ENCODE assay signal across 8 cellular contexts in the genomic region with DNA sequence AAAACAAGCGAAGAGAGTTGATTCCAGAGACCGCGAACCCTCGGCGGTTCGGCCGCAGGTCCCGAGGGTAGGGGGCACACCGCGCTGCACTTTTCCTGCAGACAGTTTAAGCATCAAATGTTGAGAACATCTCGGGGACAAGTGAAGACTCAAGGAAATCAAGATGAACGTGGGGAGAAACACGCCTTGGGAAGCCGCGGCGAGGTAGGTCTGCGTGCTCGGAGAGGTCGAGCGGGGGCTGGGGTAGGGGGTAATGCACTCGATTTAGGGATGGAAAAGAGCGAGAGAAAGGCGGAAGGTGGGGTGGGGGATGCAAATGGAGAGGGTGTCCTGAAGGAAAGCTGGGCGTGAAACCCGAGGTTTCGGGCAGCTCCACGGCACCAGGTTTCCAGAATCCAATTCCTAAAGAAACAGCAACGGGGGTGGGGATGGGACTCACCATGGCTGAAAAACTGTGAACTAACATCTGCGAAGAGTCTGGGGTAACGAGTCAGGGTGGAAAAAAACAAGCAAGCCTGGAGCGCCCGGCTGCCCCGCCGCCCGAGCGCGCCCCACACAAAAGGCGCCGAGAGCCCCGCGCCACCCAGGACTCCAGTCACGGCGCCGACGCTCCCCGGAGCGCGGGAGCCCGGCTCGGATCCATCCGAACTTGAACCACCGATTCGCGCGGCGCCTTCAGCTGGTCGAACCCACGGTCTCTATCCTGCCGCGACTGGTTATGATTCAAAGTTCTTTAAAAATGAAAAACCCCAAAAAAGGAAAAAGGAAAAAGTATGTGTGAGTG. TPM values are rescaled to one million over a fixed set of nuclear protein-coding genes. Genes with fewer than 3 reads are reported as not detected.
DNase-seq lines count a peak whose midpoint lies in the region; ATAC-seq and TF ChIP-seq lines count a peak whose summit lies in the region.

No MANE protein-coding gene starts in this region.

- peaks cover 8% of the 10 kb centered on the region; the same call in 1 of the 2 replicates for H3K4me1 ChIP-seq in iPS DF 6.9 (ENCODE audit: control insufficient read depth, insufficient read depth, low read length)

- no peak for ATAC-seq in activated CD4-positive, alpha-beta T cell treated with anti-CD3 and anti-CD28 coated beads for 36 hours
- ATAC-seq in WTC11 = no peak
- ATAC-seq in stimulated activated memory B cell treated with anti-CD40 and anti-IgM and Interleukin-4, amounts not matched to agents 10 μg/mL and 1 μg/mL and 100 μg/mL, for 72 hours = no peak
- no peak for ATAC-seq in GM21825 (IDR thresholded peaks at IDR 0.05; ENCODE audit: unreplicated experiment)

- WGBS in iPS DF 6.9 (ENCODE audit: insufficient coverage, insufficient read length) = no CpG with 5 or more reads among the region's 60 CpGs

- peaks cover 71% of the 10 kb centered on the region for H3K27me3 ChIP-seq in iPS DF 6.9 (ENCODE audit: control insufficient read depth, insufficient read depth, low read length)

- H3K4me1 Mint-ChIP-seq in activated CD4-positive, alpha-beta T cell treated with anti-CD3 and anti-CD28 coated beads for 36 hours = peaks cover 34% of the 10 kb centered on the region
- peaks cover 85% of the 10 kb centered on the region for H3K4me1 Mint-ChIP-seq in WTC11
- H3K4me1 Mint-ChIP-seq in stimulated activated memory B cell treated with anti-CD40 and anti-IgM and Interleukin-4, amounts not matched to agents 10 μg/mL and 1 μg/mL and 100 μg/mL, for 72 hours = peaks cover 28% of the 10 kb centered on the region

- peak overlapping the region; percentile 80 for H3K4me3 Mint-ChIP-seq in activated CD4-positive, alpha-beta T cell treated with anti-CD3 and anti-CD28 coated beads for 36 hours
- peak overlapping the region; percentile 85 for H3K4me3 Mint-ChIP-seq in WTC11
- peak overlapping the region; percentile 93 for H3K4me3 Mint-ChIP-seq in stimulated activated memory B cell treated with anti-CD40 and anti-IgM and Interleukin-4, amounts not matched to agents 10 μg/mL and 1 μg/mL and 100 μg/mL, for 72 hours

- POLR2A ChIA-PET in activated CD4-positive, alpha-beta T cell treated with anti-CD3 and anti-CD28 coated beads for 36 hours (lab: Charles Lee) = no interaction called here
- POLR2A ChIA-PET in WTC11 (lab: Charles Lee) = interaction anchor here (0.7 kb wide), 1 partner anchor 20 kb away, joined by 3 read pairs; no protein-coding TSS in a partner anchor

- peaks cover 21% of the 10 kb centered on the region for H3K36me3 Mint-ChIP-seq in activated CD4-positive, alpha-beta T cell treated with anti-CD3 and anti-CD28 coated beads for 36 hours (ENCODE audit: low read depth)
- no peaks in the 10 kb centered on the region for H3K36me3 Mint-ChIP-seq in WTC11
- peaks cover 23% of the 10 kb centered on the region for H3K36me3 Mint-ChIP-seq in stimulated activated memory B cell treated with anti-CD40 and anti-IgM and Interleukin-4, amounts not matched to agents 10 μg/mL and 1 μg/mL and 100 μg/mL, for 72 hours

- CTCF ChIA-PET in activated CD4-positive, alpha-beta T cell treated with anti-CD3 and anti-CD28 coated beads for 36 hours (lab: Charles Lee) = no interaction called here
- CTCF ChIA-PET in WTC11 (lab: Charles Lee) = interaction anchor here (5.8 kb wide), 1 partner anchor 12 kb away, joined by 54 read pairs; no protein-coding TSS in a partner anchor

- H3K9me3 Mint-ChIP-seq in activated CD4-positive, alpha-beta T cell treated with anti-CD3 and anti-CD28 coated beads for 36 hours (ENCODE audit: low read depth) = peaks cover 13% of the 10 kb centered on the region
- no peaks in the 10 kb centered on the region for H3K9me3 Mint-ChIP-seq in WTC11
- H3K9me3 Mint-ChIP-seq in stimulated activated memory B cell treated with anti-CD40 and anti-IgM and Interleukin-4, amounts not matched to agents 10 μg/mL and 1 μg/mL and 100 μg/mL, for 72 hours = peaks cover 15% of the 10 kb centered on the region

- DNase-seq in activated CD4-positive, alpha-beta T cell treated with anti-CD3 and anti-CD28 coated beads for 36 hours = no peak
- no peak for DNase-seq in activated CD4-positive, alpha-beta T cell treated with anti-CD3 and anti-CD28 coated beads for 1 hour
- DNase-seq in WTC11 (ENCODE audit: low spot score) (peak; percentile 56), iPS DF 6.9 (ENCODE audit: low read depth, low spot score) (no peak), COR-L47 (lab: John Stamatoyannopoulos, UW) (no peak)
- no peak for DNase-seq in central memory CD4-positive, alpha-beta T cell

- intact Hi-C loops in activated CD4-positive, alpha-beta T cell treated with anti-CD3 and anti-CD28 coated beads for 36 hours (cut with DNase I, micrococcal nuclease) = loop anchor here in 1 of 2 experiments (5.0 to 10.0 kb wide), 2 partner anchors 476 to 1603 kb away; partner anchors contain the start of genes HIVEP1 and SYCP2L

- H3K27ac Mint-ChIP-seq in activated CD4-positive, alpha-beta T cell treated with anti-CD3 and anti-CD28 coated beads for 36 hours = peak overlapping the region; percentile 40
- H3K27ac Mint-ChIP-seq in WTC11 = no peak overlapping the region
- peak overlapping the region; percentile 80 for H3K27ac Mint-ChIP-seq in stimulated activated memory B cell treated with anti-CD40 and anti-IgM and Interleukin-4, amounts not matched to agents 10 μg/mL and 1 μg/mL and 100 μg/mL, for 72 hours

- peak overlapping the region; percentile 10; the same call in 1 of the 2 replicates for H3K4me3 ChIP-seq in iPS DF 6.9 (ENCODE audit: low read length)

- no peaks in the 10 kb centered on the region for H3K9me3 ChIP-seq in iPS DF 6.9 (ENCODE audit: control insufficient read depth, insufficient read depth, low read length)

- H3K36me3 ChIP-seq in iPS DF 6.9 (ENCODE audit: control insufficient read depth, insufficient read depth, low read length) = no peaks in the 10 kb centered on the region; the same call in 1 of the 2 replicates

- no peak for TF ChIP-seq CTCF in WTC11 (IDR thresholded peaks at IDR 0.05)

- H3K27me3 Mint-ChIP-seq in activated CD4-positive, alpha-beta T cell treated with anti-CD3 and anti-CD28 coated beads for 36 hours = peaks cover 85% of the 10 kb centered on the region
- peaks cover 95% of the 10 kb centered on the region for H3K27me3 Mint-ChIP-seq in WTC11 (ENCODE audit: low read depth)
- peaks cover 87% of the 10 kb centered on the region for H3K27me3 Mint-ChIP-seq in stimulated activated memory B cell treated with anti-CD40 and anti-IgM and Interleukin-4, amounts not matched to agents 10 μg/mL and 1 μg/mL and 100 μg/mL, for 72 hours

- H3K27ac ChIP-seq in iPS DF 6.9 (ENCODE audit: low read length) = no peak overlapping the region

TF ChIP-seq in WTC11, 78 proteins besides CTCF, POLR2A, EP300 and RAD21 (continues in another document):
- no peak for TF ChIP-seq ATF2 (CRISPR knock-in tag; IDR thresholded peaks at IDR 0.05; ENCODE audit: borderline replicate concordance, low read depth)
- TF ChIP-seq CREM (CRISPR knock-in tag; IDR thresholded peaks at IDR 0.05) = no peak
- TF ChIP-seq ZNF423 (CRISPR knock-in tag; IDR thresholded peaks at IDR 0.05) = no peak
- TF ChIP-seq, protein P1, sequence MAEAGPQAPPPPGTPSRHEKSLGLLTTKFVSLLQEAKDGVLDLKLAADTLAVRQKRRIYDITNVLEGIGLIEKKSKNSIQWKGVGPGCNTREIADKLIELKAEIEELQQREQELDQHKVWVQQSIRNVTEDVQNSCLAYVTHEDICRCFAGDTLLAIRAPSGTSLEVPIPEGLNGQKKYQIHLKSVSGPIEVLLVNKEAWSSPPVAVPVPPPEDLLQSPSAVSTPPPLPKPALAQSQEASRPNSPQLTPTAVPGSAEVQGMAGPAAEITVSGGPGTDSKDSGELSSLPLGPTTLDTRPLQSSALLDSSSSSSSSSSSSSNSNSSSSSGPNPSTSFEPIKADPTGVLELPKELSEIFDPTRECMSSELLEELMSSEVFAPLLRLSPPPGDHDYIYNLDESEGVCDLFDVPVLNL (CRISPR knock-in tag; IDR thresholded peaks at IDR 0.05; ENCODE audit: borderline replicate concordance, low read depth) = no peak
- TF ChIP-seq ATF1 (CRISPR knock-in tag; IDR thresholded peaks at IDR 0.05) = no peak
- no peak for TF ChIP-seq ZNF396 (CRISPR knock-in tag; IDR thresholded peaks at IDR 0.05; ENCODE audit: borderline replicate concordance)
- TF ChIP-seq, protein P2, sequence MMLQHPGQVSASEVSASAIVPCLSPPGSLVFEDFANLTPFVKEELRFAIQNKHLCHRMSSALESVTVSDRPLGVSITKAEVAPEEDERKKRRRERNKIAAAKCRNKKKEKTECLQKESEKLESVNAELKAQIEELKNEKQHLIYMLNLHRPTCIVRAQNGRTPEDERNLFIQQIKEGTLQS (CRISPR knock-in tag; conservative IDR thresholded peaks at IDR 0.05) = no peak
- TF ChIP-seq ZNF219 (CRISPR knock-in tag; IDR thresholded peaks at IDR 0.05; ENCODE audit: borderline replicate concordance) = no peak
- no peak for TF ChIP-seq MXD4 (CRISPR knock-in tag; IDR thresholded peaks at IDR 0.05; ENCODE audit: borderline replicate concordance)
- TF ChIP-seq E2F5 (CRISPR knock-in tag; IDR thresholded peaks at IDR 0.05) = no peak

RNA-seq across cellular contexts. Expression of gene TFAP2A, which starts 3.6 kb away (rescaled TPM):
- under 1 TPM; 0.23 to 0.26 TPM for total RNA-seq in activated CD4-positive, alpha-beta T cell treated with anti-CD3 and anti-CD28 coated beads for 36 hours
- 0.27 to 0.42 TPM (median 0.30 TPM) in 3 replicates for total RNA-seq in WTC11 (2021)
